9 cellular contexts compared by ENCODE assay signal in genomic region chr11:60265373-60266214, GRCh38. TPM values are rescaled to one million over a fixed set of nuclear protein-coding genes. Genes with fewer than 3 reads are reported as not detected.
DNase-seq lines count a peak whose midpoint lies in the region; ATAC-seq and TF ChIP-seq lines count a peak whose summit lies in the region.
"Had no signal": no experiment of that assay in that cellular context is flagged by ENCODE, and none has a peak within 500 bp of the region (broad histone marks: within the 10 kb centered on the region; RNA-seq: fewer than 3 reads in every experiment).

No MANE protein-coding gene starts in this region.

- ATAC-seq in natural killer cell, result peak in 1 of 3 donors; percentile 49
- ATAC-seq in natural killer cell treated with Interleukin-12 subunit alpha and Interleukin-12 subunit beta and Interleukin-15 and Interleukin-18, amount 100 ng/mL, for 72 hours, result no peak
- no peak for ATAC-seq in HG03457 (IDR thresholded peaks at IDR 0.05; ENCODE audit: unreplicated experiment)
- ATAC-seq in GM21737 (IDR thresholded peaks at IDR 0.05; ENCODE audit: unreplicated experiment), result no peak
- ATAC-seq: stimulated activated naive CD8-positive, alpha-beta T cell treated with anti-CD3 and anti-CD28 coated beads, Interleukin-15, amount 100 ng/mL, for 72 hours had no signal

- H3K4me3 Mint-ChIP-seq in natural killer cell, result no peak overlapping the region
- H3K4me3 Mint-ChIP-seq in natural killer cell treated with Interleukin-12 subunit alpha and Interleukin-12 subunit beta and Interleukin-15 and Interleukin-18, amount 100 ng/mL, for 72 hours, result no peak overlapping the region
- H3K4me3 Mint-ChIP-seq: stimulated activated naive CD8-positive, alpha-beta T cell treated with anti-CD3 and anti-CD28 coated beads, Interleukin-15, amount 100 ng/mL, for 72 hours had no signal

- H3K4me1 Mint-ChIP-seq in natural killer cell, result no peaks in the 10 kb centered on the region
- H3K4me1 Mint-ChIP-seq in natural killer cell treated with Interleukin-12 subunit alpha and Interleukin-12 subunit beta and Interleukin-15 and Interleukin-18, amount 100 ng/mL, for 72 hours (ENCODE audit: low read depth in 2 of 2), result no peaks in the 10 kb centered on the region
- H3K4me1 Mint-ChIP-seq: stimulated activated naive CD8-positive, alpha-beta T cell treated with anti-CD3 and anti-CD28 coated beads, Interleukin-15, amount 100 ng/mL, for 72 hours had no signal

- TF ChIP-seq CTCF in natural killer cell (IDR thresholded peaks at IDR 0.05) (peak; percentile 77), fibroblast of mammary gland (conservative IDR thresholded peaks at IDR 0.05; ENCODE audit: control insufficient read depth, insufficient read depth, low read depth, low read length) (peak; percentile 61)

- intact Hi-C loops in natural killer cell (cut with micrococcal nuclease), result no loop called here

- DNase-seq in natural killer cell, result no peak
- DNase-seq in natural killer cell treated with Interleukin-12 subunit alpha and Interleukin-12 subunit beta and Interleukin-15 and Interleukin-18, amount 100 ng/mL, for 72 hours (ENCODE audit: low spot score), result no peak
- DNase-seq in HT1080 (ENCODE audit: low read depth), result peak; percentile 71
- peak; percentile 32 for DNase-seq in SK-N-DZ (ENCODE audit: low spot score)
- peak; percentile 24 for DNase-seq in fibroblast of mammary gland (ENCODE audit: low read depth)
- DNase-seq in pons (ENCODE audit: low spot score), result peak; percentile 59

- no peak overlapping the region for H3K27ac Mint-ChIP-seq in natural killer cell
- no peak overlapping the region for H3K27ac Mint-ChIP-seq in natural killer cell treated with Interleukin-12 subunit alpha and Interleukin-12 subunit beta and Interleukin-15 and Interleukin-18, amount 100 ng/mL, for 72 hours
- H3K27ac Mint-ChIP-seq: stimulated activated naive CD8-positive, alpha-beta T cell treated with anti-CD3 and anti-CD28 coated beads, Interleukin-15, amount 100 ng/mL, for 72 hours had no signal

- no peaks in the 10 kb centered on the region for H3K36me3 Mint-ChIP-seq in natural killer cell
- no peaks in the 10 kb centered on the region for H3K36me3 Mint-ChIP-seq in natural killer cell treated with Interleukin-12 subunit alpha and Interleukin-12 subunit beta and Interleukin-15 and Interleukin-18, amount 100 ng/mL, for 72 hours

- H3K4me3 ChIP-seq in fibroblast of mammary gland (ENCODE audit: control insufficient read depth, low read depth, low read length), result no peak overlapping the region

- peaks cover 8 to 25% of the 10 kb centered on the region in 2 donors for H3K27me3 Mint-ChIP-seq in natural killer cell (ENCODE audit: low read depth in 2 of 2)
- peaks cover 21 to 48% of the 10 kb centered on the region in 2 donors for H3K27me3 Mint-ChIP-seq in natural killer cell treated with Interleukin-12 subunit alpha and Interleukin-12 subunit beta and Interleukin-15 and Interleukin-18, amount 100 ng/mL, for 72 hours

- H3K9me3 Mint-ChIP-seq in natural killer cell, result no peaks in the 10 kb centered on the region
- H3K9me3 Mint-ChIP-seq in natural killer cell treated with Interleukin-12 subunit alpha and Interleukin-12 subunit beta and Interleukin-15 and Interleukin-18, amount 100 ng/mL, for 72 hours, result no peaks in the 10 kb centered on the region

RNA-seq across cellular contexts. Expression of gene MS4A4A, which starts 14.9 kb away (rescaled TPM):
- total RNA-seq in natural killer cell, result 1 to 10 TPM in 2 of 3 donors, under 1 TPM in 1; 0.71 to 1.6 (median 1.2) TPM
- not detected for total RNA-seq in natural killer cell treated with Interleukin-12 subunit alpha and Interleukin-12 subunit beta and Interleukin-15 and Interleukin-18, amount 100 ng/mL, for 72 hours
- total RNA-seq in HT1080 (2014; rRNA removed; shearing (Covaris generic)), result not detected in 2 replicates
- polyA plus RNA-seq in HT1080 (2015; cell fraction: cytosol; rRNA removed), result not detected in 2 replicates
- polyA plus RNA-seq in HT1080 (2015; cell fraction: nucleus; rRNA removed), result not detected in 2 replicates
- not detected in 2 replicates for polyA plus RNA-seq in SK-N-DZ (2014; cell fraction: cytosol; rRNA removed)
- polyA plus RNA-seq in SK-N-DZ (2014; cell fraction: nucleus; rRNA removed), result not detected in 2 replicates

RNA-seq across cellular contexts. Expression of gene MS4A4E, which starts 22.7 kb away (rescaled TPM):
- total RNA-seq in natural killer cell, result 10 to 100 TPM in 1 of 3 donors, 1 to 10 TPM in 1, under 1 TPM in 1; 0.92 to 23.2 (median 1.8) TPM
- total RNA-seq in natural killer cell treated with Interleukin-12 subunit alpha and Interleukin-12 subunit beta and Interleukin-15 and Interleukin-18, amount 100 ng/mL, for 72 hours, result 1 to 10 TPM in 1 of 2 donors, not detected in 1; 2.6 TPM
- not detected in 2 replicates for total RNA-seq in HT1080 (2014; rRNA removed; shearing (Covaris generic))
- not detected in 2 replicates for polyA plus RNA-seq in HT1080 (2015; cell fraction: cytosol; rRNA removed)
- not detected in 2 replicates for polyA plus RNA-seq in HT1080 (2015; cell fraction: nucleus; rRNA removed)
- not detected in 2 replicates for polyA plus RNA-seq in SK-N-DZ (2014; cell fraction: cytosol; rRNA removed)
- not detected in 2 replicates for polyA plus RNA-seq in SK-N-DZ (2014; cell fraction: nucleus; rRNA removed)

Comparison
In these comparisons a context has a peak if more than half of its experiments do, and no peak if none do; other contexts are left out.
1. DNase-seq: peak in HT1080 (single experiment), SK-N-DZ (single experiment), fibroblast of mammary gland (single experiment) and pons (single experiment); none in natural killer cell (single experiment) and natural killer cell treated with Interleukin-12 subunit alpha and Interleukin-12 subunit beta and Interleukin-15 and Interleukin-18, amount 100 ng/mL, for 72 hours (single experiment).